ENCODE assay signal across 16 cellular contexts in the genomic region with DNA sequence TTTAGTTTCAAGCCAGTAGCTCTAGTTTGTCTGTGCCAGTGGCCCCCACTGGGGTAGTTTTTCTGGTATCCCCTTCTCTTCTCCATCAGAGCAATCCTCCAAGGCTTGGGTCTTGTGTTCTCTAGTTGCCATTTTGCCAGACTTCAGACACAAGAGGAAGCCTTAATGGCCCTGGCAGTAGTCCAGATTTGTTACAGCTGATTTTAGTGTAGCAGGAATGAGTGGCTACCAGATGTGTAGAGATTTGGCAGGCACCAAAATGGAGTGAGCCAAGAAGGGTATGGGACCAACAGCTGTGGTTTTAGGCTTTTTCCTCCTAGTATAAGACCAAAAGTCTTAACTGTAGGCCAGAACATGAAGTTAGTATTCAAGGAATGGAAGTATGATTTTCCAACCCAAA. TPM values are rescaled to one million over a fixed set of nuclear protein-coding genes. Genes with fewer than 3 reads are reported as not detected.
DNase-seq lines count a peak whose midpoint lies in the region.
"Had no signal": no experiment of that assay in that cellular context is flagged by ENCODE, and none has a peak within 500 bp of the region (broad histone marks: within the 10 kb centered on the region; RNA-seq: fewer than 3 reads in every experiment).

No MANE protein-coding gene starts in this region.

- DNase-seq in NCI-H748 (lab: John Stamatoyannopoulos, UW; ENCODE audit: unreplicated experiment) (peak; percentile 63), NCI-H748 treated with DMSO at 0.1 percent for 48 hours (lab: John Stamatoyannopoulos, UW) (no peak), LHCN-M2 (ENCODE audit: low read depth) (peak; percentile 8), SHP77 treated with DMSO at 0.1 percent for 48 hours (lab: John Stamatoyannopoulos, UW) (peak; percentile 61), myocyte (ENCODE audit: low read depth) (peak; percentile 76), iPS-NIHi11 (ENCODE audit: low spot score) (no peak), islet precursor cell (no peak)
- DNase-seq in NK-92 treated with Interleukin-12 subunit alpha and Interleukin-12 subunit beta, amount 100 ng/mL, for 24 hours (lab: John Stamatoyannopoulos, UW), result no peak
- DNase-seq: activated CD4-positive, alpha-beta T cell treated with anti-CD3 and anti-CD28 coated beads, Interleukin-2, amount 10 ng/mL, durations not matched to agents 24 days and 14 days; effector memory CD4-positive, alpha-beta T cell; H7; midbrain; sigmoid colon; stimulated activated CD4-positive, alpha-beta T cell treated with anti-CD3 and anti-CD28 coated beads, Interleukin-4, amount 100 ng/mL, for 24 hours; T1000; transverse colon had no signal

RNA-seq across cellular contexts. Expression of gene ACP6, which starts 56.8 kb away (rescaled TPM):
- total RNA-seq in LHCN-M2 (2014; rRNA removed) (5.4 and 8.9 TPM in 2 replicates), myocyte (4.9 and 10.8 TPM in 2 replicates)
- polyA plus RNA-seq in LHCN-M2 (2012), result 11.9 TPM
- 17.0 TPM for polyA plus RNA-seq in myocyte (2012)

Comparison
In these comparisons a context has a peak if more than half of its experiments do, and no peak if none do; other contexts are left out.
1. DNase-seq: peak in NCI-H748 (single experiment), LHCN-M2 (single experiment), SHP77 treated with DMSO at 0.1 percent for 48 hours (single experiment) and myocyte (single experiment); none in NCI-H748 treated with DMSO at 0.1 percent for 48 hours (single experiment), iPS-NIHi11 (single experiment), NK-92 treated with Interleukin-12 subunit alpha and Interleukin-12 subunit beta, amount 100 ng/mL, for 24 hours (single experiment) and islet precursor cell (single experiment).